In the genomic region with DNA sequence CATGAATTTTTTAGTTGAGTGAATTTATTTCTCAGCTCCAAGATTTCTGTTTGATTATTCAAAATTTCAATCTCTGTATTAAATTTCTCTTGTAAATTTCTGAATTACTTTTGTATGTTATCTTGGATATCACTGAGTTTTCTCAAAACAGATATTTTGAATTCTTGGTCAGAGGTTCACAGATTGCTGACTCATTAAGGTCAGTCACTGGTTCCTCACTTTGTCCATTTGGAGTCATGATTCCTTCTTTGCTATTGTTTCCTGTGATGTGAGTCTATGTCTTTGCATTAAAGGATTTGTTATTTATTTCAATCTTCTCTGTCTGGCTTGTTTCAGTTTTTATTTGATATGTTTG, we compare ENCODE assay signal across 18 cellular contexts. TPM values are rescaled to one million over a fixed set of nuclear protein-coding genes. Genes with fewer than 3 reads are reported as not detected.
DNase-seq lines count a peak whose midpoint lies in the region; ATAC-seq, FAIRE-seq and TF ChIP-seq lines count a peak whose summit lies in the region.
"Had no signal": no experiment of that assay in that cellular context is flagged by ENCODE, and none has a peak within 500 bp of the region (broad histone marks: within the 10 kb centered on the region; RNA-seq: fewer than 3 reads in every experiment).

No MANE protein-coding gene starts in this region.

- CTCF ChIA-PET in HCT116 (lab: Charles Lee) = interaction anchor here (1.0 to 6.2 kb wide), 15 partner anchors 9 to 1001 kb away, joined by 3 to 63 read pairs (median 4); a partner anchor contains a TSS
- CTCF ChIA-PET in K562 (lab: Yijun Ruan, JAX; ENCODE audit: low intra/inter-chr PET ratio) = interaction anchor here (0.7 to 1.8 kb wide), 6 partner anchors 97 to 427 kb away, joined by 3 to 11 read pairs (median 5); no protein-coding TSS in a partner anchor

- H4K20me1 ChIP-seq in HCT116 (ENCODE audit: insufficient read depth) (no peaks in the 10 kb centered on the region), K562 (replicated peaks; ENCODE audit: control insufficient read depth, insufficient read depth, low read length) (0 out of 2 replicates have a peak, but pooled peaks cover 3% of the 10 kb centered on the region)

- no peaks in the 10 kb centered on the region for H3K27me3 ChIP-seq in HCT116 (ENCODE audit: insufficient read depth, low read length)
- H3K27me3 ChIP-seq in K562 (ENCODE audit: control insufficient read depth in 2 of 2, insufficient read depth in 2 of 2, low read length in 2 of 2) = no peaks in the 10 kb centered on the region
- H3K27me3 ChIP-seq: brain microvascular endothelial cell had no signal

- peak overlapping the region; percentile 22; the same call in 1 of the 2 replicates for H3K27ac ChIP-seq in HCT116 (ENCODE audit: low read depth, low read length)
- no peak overlapping the region for H3K27ac ChIP-seq in K562 (ENCODE audit: extremely low read depth, low read depth, low read length)
- H3K27ac ChIP-seq: prostate gland, RWPE1, sigmoid colon had no signal

- H3K4me2 ChIP-seq in HCT116 (ENCODE audit: low read length) (peak overlapping the region; percentile 20), K562 (ENCODE audit: insufficient read depth, low read length) (no peak overlapping the region)

- H3K4me1 ChIP-seq in HCT116 (ENCODE audit: control insufficient read depth in 1 of 2, insufficient read depth in 2 of 2, low read length in 2 of 2) = peaks cover 9 to 24% of the 10 kb centered on the region in 2 experiments
- H3K4me1 ChIP-seq in K562 (replicated peaks in 1 of 2; ENCODE audit: control insufficient read depth in 2 of 2, insufficient read depth in 2 of 2, low read length in 2 of 2) = peaks cover 0 to 4% of the 10 kb centered on the region in 2 experiments; a peak in 1 of 5 replicates
- H3K4me1 ChIP-seq: prostate gland, sigmoid colon had no signal

- no TSS peak for BruUV-seq in HCT116 (replicated peaks; lab: Mats Ljungman, UMichigan)
- no TSS peak for BruUV-seq in K562 (replicated peaks; lab: Mats Ljungman, UMichigan)

- intact Hi-C loops in HCT116 (cut with micrococcal nuclease) = loop anchor here (1.0 kb wide), 2 partner anchors 97 to 427 kb away; no protein-coding TSS in a partner anchor
- intact Hi-C loops in K562 (cut with micrococcal nuclease) = loop anchor here (1.0 kb wide), 1 partner anchor 97 kb away; no protein-coding TSS in a partner anchor

- H3K79me2 ChIP-seq in HCT116 (ENCODE audit: insufficient read depth, low read length) = no peaks in the 10 kb centered on the region
- H3K79me2 ChIP-seq in K562 (ENCODE audit: control insufficient read depth, insufficient read depth, low read length) = no peaks in the 10 kb centered on the region

- RAD21 ChIA-PET in HCT116 (lab: Charles Lee; ENCODE audit: low non-redundant PET in 1 of 2, low total read pairs in 2 of 2, uncharacterized antibody in 2 of 2, unreplicated experiment in 2 of 2) = interaction anchor here (0.6 to 1.6 kb wide), 6 partner anchors 21 to 427 kb away, joined by 3 to 9 read pairs (median 4); no protein-coding TSS in a partner anchor

- peak; percentile 49 for DNase-seq in Caki2 (ENCODE audit: low read depth)
- no peak for DNase-seq in HCT116 (ENCODE audit: low read depth, low spot score)
- no peak for DNase-seq in K562 (ENCODE audit: extremely low read depth in 1 of 4, low spot score in 3 of 4)
- DNase-seq in kidney glomerular epithelial cell (lab: John Stamatoyannopoulos, UW) = peak; percentile 78
- no peak for DNase-seq in COR-L47 (lab: John Stamatoyannopoulos, UW)
- DNase-seq in NCI-H748 treated with DMSO at 0.1 percent for 48 hours (lab: John Stamatoyannopoulos, UW) = no peak
- DNase-seq: activated CD4-positive, alpha-beta T cell treated with anti-CD3 and anti-CD28 coated beads for 1 hour; activated T-cell treated with anti-CD3 and anti-CD28 coated beads for 4 hours; foreskin melanocyte; sigmoid colon had no signal

- no peaks in the 10 kb centered on the region for H3K9me2 ChIP-seq in HCT116 (ENCODE audit: insufficient read depth)
- H3K9me2 ChIP-seq: SK-N-SH had no signal

- no peak for FAIRE-seq in K562 (lab: Jason Lieb, UNC)
- FAIRE-seq: D721Med, H54 had no signal

- TF ChIP-seq RAD21 in HCT116 (IDR thresholded peaks at IDR 0.05; ENCODE audit: low read depth) = no peak
- no peak for TF ChIP-seq RAD21 in K562 (CRISPR knock-in tag; conservative IDR thresholded peaks at IDR 0.05 in 1 of 2, IDR thresholded peaks at IDR 0.05 in 1 of 2)

- no peak overlapping the region for H3K9ac ChIP-seq in HCT116 (ENCODE audit: low read length)
- H3K9ac ChIP-seq in K562 (ENCODE audit: insufficient read depth in 1 of 2, low read depth in 2 of 2, low read length in 2 of 2) = no peak overlapping the region
- H3K9ac ChIP-seq: SK-N-SH had no signal

- H3K36me3 ChIP-seq in HCT116 (ENCODE audit: control insufficient read depth in 1 of 2, insufficient read depth in 2 of 2, low read length in 2 of 2) = no peaks in the 10 kb centered on the region
- no peaks in the 10 kb centered on the region for H3K36me3 ChIP-seq in K562 (ENCODE audit: control insufficient read depth, insufficient read depth, low read length)
- H3K36me3 ChIP-seq: brain microvascular endothelial cell, prostate gland, sigmoid colon had no signal

- no peak for TF ChIP-seq EP300 in K562 (IDR thresholded peaks at IDR 0.05; ENCODE audit: low read length)

- H3K9me3 ChIP-seq in HCT116 (ENCODE audit: control insufficient read depth in 1 of 2, insufficient read depth in 1 of 2, low read depth in 1 of 2, low read length in 2 of 2) (no peaks in the 10 kb centered on the region), K562 (replicated peaks; ENCODE audit: control insufficient read depth, insufficient read depth, low read depth, low read length) (no peaks in the 10 kb centered on the region)
- H3K9me3 ChIP-seq: prostate gland, sigmoid colon, SK-N-SH had no signal

- no peaks in the 10 kb centered on the region for H3K9me1 ChIP-seq in K562 (ENCODE audit: control insufficient read depth, insufficient read depth, low read length)

- H3K4me3 ChIP-seq in HCT116 (replicated peaks in 1 of 2; ENCODE audit: low read depth in 1 of 2, low read length in 2 of 2) (no peak overlapping the region), K562 (no peak overlapping the region)
- H3K4me3 ChIP-seq: prostate gland, sigmoid colon had no signal

- POLR2A ChIA-PET in HCT116 (lab: Charles Lee) = interaction anchor here (1.0 kb wide), 1 partner anchor 97 kb away, joined by 3 read pairs; no protein-coding TSS in a partner anchor
- POLR2A ChIA-PET in K562 (lab: Yijun Ruan, JAX) = interaction anchor here (0.6 to 1.0 kb wide), 4 partner anchors 9 to 402 kb away, joined by 3 to 4 read pairs (median 3); no protein-coding TSS in a partner anchor

- in situ Hi-C loops in Caki2 (cut with HindIII; ENCODE audit: low pct_unique_long_range_greater_than_20kb, low sequenced_read_pairs) (no loop called here), K562 (cut with MboI) (loop anchor here (5.0 kb wide), 1 partner anchor 428 kb away; no protein-coding TSS in a partner anchor)

- H2AFZ ChIP-seq in HCT116 (ENCODE audit: low read depth, low read length, poor library complexity, severe bottlenecking) = no peak overlapping the region
- H2AFZ ChIP-seq in K562 (ENCODE audit: low read depth, low read length) = no peak overlapping the region

- TF ChIP-seq CTCF in HCT116 (IDR thresholded peaks at IDR 0.05 in 2 of 3, conservative IDR thresholded peaks at IDR 0.05 in 1 of 3; ENCODE audit: borderline replicate concordance in 1 of 3, insufficient read depth in 1 of 3, low read depth in 2 of 3, low read length in 2 of 3) = no peak
- TF ChIP-seq CTCF in K562 (IDR thresholded peaks at IDR 0.05 in 2 of 3, conservative IDR thresholded peaks at IDR 0.05 in 1 of 3; ENCODE audit: insufficient read depth in 2 of 3, low read depth in 1 of 3, low read length in 3 of 3) = no peak

- TF ChIP-seq POLR2A in HCT116 (IDR thresholded peaks at IDR 0.05; ENCODE audit: borderline replicate concordance, extremely low read depth, insufficient read depth, insufficient read length) = no peak
- no peak for TF ChIP-seq POLR2A in K562 (conservative IDR thresholded peaks at IDR 0.05)

- ATAC-seq in HCT116 (no peak), K562 (peak; percentile 25; the same call in 1 of the 3 replicates), GM21367 (IDR thresholded peaks at IDR 0.05; ENCODE audit: unreplicated experiment) (no peak), HG02763 (IDR thresholded peaks at IDR 0.05; ENCODE audit: unreplicated experiment) (no peak)

RNA-seq across cellular contexts. Expression of a gene that starts 10.2 kb away (rescaled TPM):
- total RNA-seq in Caki2 (2014; rRNA removed; shearing (Covaris generic); ENCODE audit: low replicate concordance) = 5.0 and 6.9 TPM in 2 replicates
- total RNA-seq in HCT116 (2021; ENCODE audit: unreplicated experiment) (17.3 TPM), K562 (2014; rRNA removed) (4.4 and 6.6 TPM in 2 replicates), K562 (2014; rRNA removed; fragmentation: Illumina TruSeq; extraction: Trizol) (2.1 and 2.8 TPM in 2 replicates), K562 (2015; rRNA removed; fragmentation: Illumina TruSeq; extraction: Trizol) (3.7 and 4.1 TPM in 2 replicates), K562 (2021) (11.4 and 11.8 TPM in 2 replicates)
- polyA plus RNA-seq in HCT116 (2012) = 8.5 and 10.5 TPM in 2 replicates
- total RNA-seq in K562 (2011; cell fraction: chromatin; rRNA removed; ENCODE audit: low replicate concordance) = 18.2 and 21.4 TPM in 2 replicates
- total RNA-seq in K562 (2011; cell fraction: nucleolus; rRNA removed) = 21.4 and 22.8 TPM in 2 replicates
- 21.7 and 23.7 TPM in 2 replicates for total RNA-seq in K562 (2011; cell fraction: nucleoplasm; rRNA removed)
- polyA plus RNA-seq in K562 (2011; rRNA removed) (6.5 and 7.2 TPM in 2 replicates), K562 (2014; fragmentation: Illumina TruSeq; extraction: Trizol) (3.1 and 3.8 TPM in 2 replicates), K562 (2014; fragmentation: Nextera tagmentation; extraction: Ambion mirVana) (under 1 TPM; 0.17 to 0.21 TPM), K562 (2014; rRNA removed) (5.7 and 6.9 TPM in 2 replicates)
- polyA plus RNA-seq in K562 (2011; cell fraction: cytosol; rRNA removed) = 5.1 and 11.4 TPM in 2 replicates
- polyA plus RNA-seq in K562 (2011; cell fraction: nucleus; rRNA removed) = 8.8 and 13.0 TPM in 2 replicates
- 5.1 and 7.5 TPM in 2 replicates for polyA plus RNA-seq in K562 (2012)
- polyA minus RNA-seq in K562 (2011; rRNA and poly(A)+ RNA removed) = 5.4 and 6.7 TPM in 2 replicates
- 3.1 and 4.1 TPM in 2 replicates for polyA minus RNA-seq in K562 (2011; cell fraction: cytosol; rRNA and poly(A)+ RNA removed)
- 7.7 and 10.1 TPM in 2 replicates for polyA minus RNA-seq in K562 (2011; cell fraction: nucleus; rRNA and poly(A)+ RNA removed)

RNA-seq across cellular contexts. Expression of a gene that starts 46.5 kb away (rescaled TPM):
- total RNA-seq in Caki2 (2014; rRNA removed; shearing (Covaris generic); ENCODE audit: low replicate concordance) = 0.14 and 0.17 TPM in 2 replicates
- total RNA-seq in HCT116 (2021; ENCODE audit: unreplicated experiment) (0.57 TPM), K562 (2014; rRNA removed) (0.04 TPM in 1 of 2 replicates, not detected in the other), K562 (2014; rRNA removed; fragmentation: Illumina TruSeq; extraction: Trizol) (0.03 TPM in 1 of 2 replicates, not detected in the other), K562 (2015; rRNA removed; fragmentation: Illumina TruSeq; extraction: Trizol) (not detected in 2 replicates), K562 (2021) (0.07 TPM in 2 replicates)
- polyA plus RNA-seq in HCT116 (2012) = 0.16 and 0.31 TPM in 2 replicates
- total RNA-seq in K562 (2011; cell fraction: chromatin; rRNA removed; ENCODE audit: low replicate concordance) = 0.09 TPM in 1 of 2 replicates, not detected in the other
- under 0.01 TPM in 1 of 2 replicates, not detected in the other for total RNA-seq in K562 (2011; cell fraction: nucleolus; rRNA removed)
- total RNA-seq in K562 (2011; cell fraction: nucleoplasm; rRNA removed) = 0.38 TPM in 1 of 2 replicates, not detected in the other
- polyA plus RNA-seq in K562 (2011; rRNA removed) (not detected in 2 replicates), K562 (2014; fragmentation: Illumina TruSeq; extraction: Trizol) (0.03 TPM in 1 of 2 replicates, not detected in the other), K562 (2014; fragmentation: Nextera tagmentation; extraction: Ambion mirVana) (under 1 TPM in 1 of 2 experiments, not detected in 1; 0.03 TPM), K562 (2014; rRNA removed) (not detected in 2 replicates)
- not detected in 2 replicates for polyA plus RNA-seq in K562 (2011; cell fraction: cytosol; rRNA removed)
- 0.03 TPM in 2 replicates for polyA plus RNA-seq in K562 (2011; cell fraction: nucleus; rRNA removed)
- 0.04 TPM in 1 of 2 replicates, not detected in the other for polyA plus RNA-seq in K562 (2012)
- polyA minus RNA-seq in K562 (2011; rRNA and poly(A)+ RNA removed) = not detected in 2 replicates
- polyA minus RNA-seq in K562 (2011; cell fraction: cytosol; rRNA and poly(A)+ RNA removed) = not detected in 2 replicates
- not detected in 2 replicates for polyA minus RNA-seq in K562 (2011; cell fraction: nucleus; rRNA and poly(A)+ RNA removed)

Comparison
In these comparisons a context has a peak if more than half of its experiments do, and no peak if none do; other contexts are left out.
1. DNase-seq: peak in Caki2 (single experiment) and kidney glomerular epithelial cell (single experiment); none in HCT116 (single experiment), K562 (0 of 4), COR-L47 (single experiment) and NCI-H748 treated with DMSO at 0.1 percent for 48 hours (single experiment).